Comparison of ENCODE assay signal across 32 cellular contexts in the genomic region with DNA sequence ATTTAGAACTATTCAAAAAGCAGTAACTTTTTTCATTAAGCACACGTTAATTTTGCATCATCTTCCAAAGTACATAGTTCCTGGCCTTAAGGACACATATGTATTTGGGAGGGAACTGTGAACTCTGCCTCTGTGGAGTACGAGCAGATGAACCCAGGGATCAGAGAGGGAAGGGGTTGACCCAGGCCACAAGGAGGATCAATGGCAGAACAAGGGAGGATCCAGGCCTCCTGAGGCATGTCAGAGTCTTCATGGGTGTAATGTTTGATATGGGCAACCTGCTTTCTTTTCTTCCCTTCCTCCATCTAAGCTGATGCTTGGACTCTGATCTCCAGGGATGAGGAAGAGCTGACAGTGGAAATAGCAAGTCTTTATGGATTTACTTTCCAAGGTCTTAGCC.
"Had no signal": no experiment of that assay in that cellular context is flagged by ENCODE, and none has a peak within 500 bp of the region (broad histone marks: within the 10 kb centered on the region; RNA-seq: fewer than 3 reads in every experiment).

No MANE protein-coding gene starts in this region.

- H3K4me1 ChIP-seq: breast epithelium, foreskin keratinocyte, prostate gland, thyroid gland, vagina had no signal

- H3K27me3 ChIP-seq: breast epithelium, foreskin keratinocyte, ovary, sigmoid colon, stomach, thyroid gland, upper lobe of left lung, vagina had no signal

- ATAC-seq: activated naive CD8-positive, alpha-beta T cell treated with anti-CD3 and anti-CD28 coated beads, Interleukin-2, amount 50 U/mL, for 24 hours; activated T-cell treated with anti-CD3 and anti-CD28 coated beads, Interleukin-2, amount 50 U/mL, for 4 hours; foreskin keratinocyte; left colon; natural killer cell; stimulated activated effector memory CD8-positive, alpha-beta T cell treated with anti-CD3 and anti-CD28 coated beads, Interleukin-12 subunit alpha, Interleukin-12 subunit beta, amount 100 ng/mL, for 72 hours had no signal

- H3K4me3 ChIP-seq: breast epithelium, esophagus muscularis mucosa, heart left ventricle, ovary, prostate gland, sigmoid colon, stomach, thyroid gland, upper lobe of left lung, vagina had no signal

- DNase-seq: activated CD4-positive, alpha-beta memory T cell treated with anti-CD3 and anti-CD28 coated beads for 36 hours; activated CD4-positive, alpha-beta T cell treated with anti-CD3 and anti-CD28 coated beads, Interleukin-2, amount 10 ng/mL, durations not matched to agents 24 days and 14 days; activated CD4-positive, CD25-positive, alpha-beta regulatory T cell treated with anti-CD3 and anti-CD28 coated beads, Interleukin-2, amount 50 U/mL, for 72 hours; activated naive CD8-positive, alpha-beta T cell treated with anti-CD3 and anti-CD28 coated beads, Interleukin-2, amount 50 U/mL, for 24 hours; activated T-cell treated with anti-CD3 and anti-CD28 coated beads, Interleukin-2, amount 50 U/mL, for 4 hours; endodermal cell; foreskin keratinocyte; immature natural killer cell; left colon; natural killer cell; ovary; retina; sigmoid colon; small intestine; stimulated activated CD4-positive, alpha-beta T cell treated with anti-CD3 and anti-CD28 coated beads, Interleukin-4, amount 100 ng/mL, for 24 hours; stomach; T-helper 9 cell; thyroid gland had no signal

- H3K27ac Mint-ChIP-seq: activated CD4-positive, alpha-beta memory T cell treated with anti-CD3 and anti-CD28 coated beads for 36 hours; activated CD4-positive, alpha-beta T cell treated with anti-CD3 and anti-CD28 coated beads, Interleukin-2, amount 10 ng/mL, durations not matched to agents 24 days and 14 days; activated naive CD4-positive, alpha-beta T cell treated with anti-CD3 and anti-CD28 coated beads, Interleukin-2, amount 50 U/mL, for 24 hours; activated naive CD8-positive, alpha-beta T cell treated with anti-CD3 and anti-CD28 coated beads, Interleukin-2, amount 50 U/mL, for 24 hours; activated T-helper 2 cell treated with anti-CD3 and anti-CD28 coated beads, Interferon-gamma antibody, Interleukin-2, Interleukin-4, amounts not matched to agents 10 μg/mL and 5 μg/mL and 100 μg/mL, durations not matched to agents 14 hours and 24 hours and 36 hours; dendritic cell treated with granulocyte-macrophage colony-stimulating factor and Interleukin-4, amounts not matched to agents 40 ng/mL and 50 ng/mL, for 4 days; endodermal cell; immature natural killer cell; memory B cell; natural killer cell; stimulated activated effector memory CD8-positive, alpha-beta T cell treated with anti-CD3 and anti-CD28 coated beads, Interleukin-12 subunit alpha, Interleukin-12 subunit beta, amount 100 ng/mL, for 72 hours had no signal

- H3K9me3 ChIP-seq: breast epithelium, esophagus muscularis mucosa, neutrophil, ovary, prostate gland, sigmoid colon, stomach, thyroid gland, upper lobe of left lung, vagina had no signal

- FAIRE-seq: kidney, small intestine had no signal

- H3K27ac ChIP-seq: breast epithelium, esophagus muscularis mucosa, foreskin keratinocyte, heart left ventricle, neutrophil, ovary, prostate gland, sigmoid colon, stomach, thyroid gland, upper lobe of left lung, vagina had no signal

- H3K36me3 Mint-ChIP-seq: activated CD4-positive, alpha-beta memory T cell treated with anti-CD3 and anti-CD28 coated beads for 36 hours; activated naive CD4-positive, alpha-beta T cell treated with anti-CD3 and anti-CD28 coated beads, Interleukin-2, amount 50 U/mL, for 24 hours; immature natural killer cell; memory B cell; natural killer cell; stimulated activated effector memory CD8-positive, alpha-beta T cell treated with anti-CD3 and anti-CD28 coated beads, Interleukin-12 subunit alpha, Interleukin-12 subunit beta, amount 100 ng/mL, for 72 hours had no signal

- H3K9me3 Mint-ChIP-seq: activated CD4-positive, alpha-beta memory T cell treated with anti-CD3 and anti-CD28 coated beads for 36 hours; activated CD4-positive, alpha-beta T cell treated with anti-CD3 and anti-CD28 coated beads, Interleukin-2, amount 10 ng/mL, durations not matched to agents 24 days and 14 days; activated naive CD4-positive, alpha-beta T cell treated with anti-CD3 and anti-CD28 coated beads, Interleukin-2, amount 50 U/mL, for 24 hours; activated naive CD8-positive, alpha-beta T cell treated with anti-CD3 and anti-CD28 coated beads, Interleukin-2, amount 50 U/mL, for 24 hours; activated T-cell treated with anti-CD3 and anti-CD28 coated beads, Interleukin-2, amount 50 U/mL, for 4 hours; activated T-helper 2 cell treated with anti-CD3 and anti-CD28 coated beads, Interferon-gamma antibody, Interleukin-2, Interleukin-4, amounts not matched to agents 10 μg/mL and 5 μg/mL and 100 μg/mL, durations not matched to agents 14 hours and 24 hours and 36 hours; central memory CD8-positive, alpha-beta T cell; dendritic cell treated with granulocyte-macrophage colony-stimulating factor and Interleukin-4, amounts not matched to agents 40 ng/mL and 50 ng/mL, for 4 days; endodermal cell; immature natural killer cell; memory B cell; natural killer cell; stimulated activated effector memory CD8-positive, alpha-beta T cell treated with anti-CD3 and anti-CD28 coated beads, Interleukin-12 subunit alpha, Interleukin-12 subunit beta, amount 100 ng/mL, for 72 hours had no signal

- H3K36me3 ChIP-seq: breast epithelium, esophagus muscularis mucosa, heart left ventricle, neutrophil, ovary, prostate gland, sigmoid colon, stomach, thyroid gland, upper lobe of left lung, vagina had no signal

- H3K4me3 Mint-ChIP-seq: activated CD4-positive, alpha-beta memory T cell treated with anti-CD3 and anti-CD28 coated beads for 36 hours; activated CD4-positive, alpha-beta T cell treated with anti-CD3 and anti-CD28 coated beads, Interleukin-2, amount 10 ng/mL, durations not matched to agents 24 days and 14 days; activated naive CD4-positive, alpha-beta T cell treated with anti-CD3 and anti-CD28 coated beads, Interleukin-2, amount 50 U/mL, for 24 hours; activated naive CD8-positive, alpha-beta T cell treated with anti-CD3 and anti-CD28 coated beads, Interleukin-2, amount 50 U/mL, for 24 hours; activated T-cell treated with anti-CD3 and anti-CD28 coated beads, Interleukin-2, amount 50 U/mL, for 4 hours; central memory CD8-positive, alpha-beta T cell; dendritic cell treated with granulocyte-macrophage colony-stimulating factor and Interleukin-4, amounts not matched to agents 40 ng/mL and 50 ng/mL, for 4 days; endodermal cell; immature natural killer cell; memory B cell; natural killer cell; stimulated activated effector memory CD8-positive, alpha-beta T cell treated with anti-CD3 and anti-CD28 coated beads, Interleukin-12 subunit alpha, Interleukin-12 subunit beta, amount 100 ng/mL, for 72 hours had no signal

- H3K4me1 Mint-ChIP-seq: activated CD4-positive, alpha-beta T cell treated with anti-CD3 and anti-CD28 coated beads, Interleukin-2, amount 10 ng/mL, durations not matched to agents 24 days and 14 days; activated naive CD4-positive, alpha-beta T cell treated with anti-CD3 and anti-CD28 coated beads, Interleukin-2, amount 50 U/mL, for 24 hours; activated naive CD8-positive, alpha-beta T cell treated with anti-CD3 and anti-CD28 coated beads, Interleukin-2, amount 50 U/mL, for 24 hours; immature natural killer cell; natural killer cell had no signal

- H3K27me3 Mint-ChIP-seq: activated CD4-positive, alpha-beta T cell treated with anti-CD3 and anti-CD28 coated beads, Interleukin-2, amount 10 ng/mL, durations not matched to agents 24 days and 14 days; activated naive CD8-positive, alpha-beta T cell treated with anti-CD3 and anti-CD28 coated beads, Interleukin-2, amount 50 U/mL, for 24 hours had no signal
